ENCODE assay signal across 1 cellular context in the genomic region with DNA sequence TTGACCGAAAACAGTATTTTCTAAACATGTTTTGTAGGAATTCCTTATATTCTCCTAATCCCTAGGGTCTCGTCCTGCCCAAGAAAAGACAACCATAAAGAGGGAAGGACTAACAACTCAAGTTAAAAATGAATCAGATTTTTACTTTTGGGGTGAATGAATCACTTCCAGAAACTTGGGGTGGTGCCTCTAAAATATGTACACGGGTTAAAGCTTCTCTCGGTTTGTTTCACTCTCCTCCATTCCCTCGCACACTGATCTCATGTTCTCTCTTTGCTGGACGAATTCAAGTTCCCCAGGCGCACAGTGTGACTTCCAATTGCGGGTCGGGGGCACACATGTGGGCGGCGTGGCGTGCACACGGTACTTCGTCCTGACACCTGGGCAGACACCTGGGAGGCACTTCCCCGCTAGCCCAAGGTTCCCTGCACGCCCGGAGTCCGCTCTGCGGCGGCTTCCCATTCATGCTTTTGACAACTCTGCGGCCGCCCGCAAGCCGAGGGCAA.
TF ChIP-seq lines count a peak whose summit lies in the region.

No MANE protein-coding gene starts in this region.

TF ChIP-seq in HepG2, 621 proteins besides CTCF, POLR2A, EP300 and RAD21 (continued from another document and continues in another):
- TF ChIP-seq CEBPZ (IDR thresholded peaks at IDR 0.05; ENCODE audit: low read length) (no peak), AGO2 (optimal IDR thresholded peaks at IDR 0.05; ENCODE audit: low read depth, low read length) (no peak), DMAP1 (CRISPR knock-in tag; IDR thresholded peaks at IDR 0.05) (no peak; the same call in 1 of the 2 replicates), HDAC2 (CRISPR knock-in tag; IDR thresholded peaks at IDR 0.05) (peak; percentile 21; the same call in 1 of the 2 replicates), NAIF1 (CRISPR knock-in tag; IDR thresholded peaks at IDR 0.05; ENCODE audit: borderline replicate concordance) (no peak), ZNF660 (CRISPR knock-in tag; IDR thresholded peaks at IDR 0.05; ENCODE audit: borderline replicate concordance, low read depth) (0 out of 2 replicates have a peak, but pooled peaks have one; percentile 48), ZNF414 (CRISPR knock-in tag; IDR thresholded peaks at IDR 0.05) (no peak), ZNF34 (CRISPR knock-in tag; IDR thresholded peaks at IDR 0.05; ENCODE audit: borderline replicate concordance) (no peak), TRIM22 (IDR thresholded peaks at IDR 0.05) (no peak), CBX1 (IDR thresholded peaks at IDR 0.05; ENCODE audit: low read depth) (no peak), KLF13 (CRISPR knock-in tag; IDR thresholded peaks at IDR 0.05) (no peak), ZBTB20 (CRISPR knock-in tag; IDR thresholded peaks at IDR 0.05; ENCODE audit: borderline replicate concordance, low read depth) (peak; percentile 28; the same call in 1 of the 2 replicates), SMYD3 (CRISPR knock-in tag; IDR thresholded peaks at IDR 0.05) (no peak), ZNF256 (CRISPR knock-in tag; conservative IDR thresholded peaks at IDR 0.05) (no peak), NR2F2 (IDR thresholded peaks at IDR 0.05; ENCODE audit: borderline replicate concordance, low read depth) (no peak), CSRNP1 (CRISPR knock-in tag; IDR thresholded peaks at IDR 0.05) (no peak), ZMYM2 (CRISPR knock-in tag; IDR thresholded peaks at IDR 0.05) (no peak), DPF2 (CRISPR knock-in tag; IDR thresholded peaks at IDR 0.05; ENCODE audit: borderline replicate concordance, low read depth) (no peak), ZNF781 (CRISPR knock-in tag; IDR thresholded peaks at IDR 0.05; ENCODE audit: borderline replicate concordance, not compliant biosample characterization) (peak; percentile 35), ZSCAN22 (CRISPR knock-in tag; IDR thresholded peaks at IDR 0.05) (no peak), DNMT3B (CRISPR knock-in tag; conservative IDR thresholded peaks at IDR 0.05) (no peak), ZC3H13 (CRISPR knock-in tag; IDR thresholded peaks at IDR 0.05) (peak; percentile 61; the same call in 1 of the 2 replicates), GATAD1 (CRISPR knock-in tag; IDR thresholded peaks at IDR 0.05) (no peak), HOXA5 (CRISPR knock-in tag; IDR thresholded peaks at IDR 0.05) (no peak; the same call in 1 of the 2 replicates), FOXP1 (IDR thresholded peaks at IDR 0.05) (no peak), FOXP1 (CRISPR knock-in tag; IDR thresholded peaks at IDR 0.05) (no peak), ZNF724P (CRISPR knock-in tag; IDR thresholded peaks at IDR 0.05; ENCODE audit: borderline replicate concordance) (no peak), ZNF460 (CRISPR knock-in tag; IDR thresholded peaks at IDR 0.05; ENCODE audit: borderline replicate concordance) (0 out of 2 replicates have a peak, but pooled peaks have one; percentile 42), ZSCAN9 (CRISPR knock-in tag; IDR thresholded peaks at IDR 0.05; ENCODE audit: borderline replicate concordance) (peak; percentile 25; the same call in 1 of the 2 replicates), KAT7 (CRISPR knock-in tag; IDR thresholded peaks at IDR 0.05; ENCODE audit: borderline replicate concordance) (no peak; the same call in 1 of the 2 replicates), ZNF552 (CRISPR knock-in tag; IDR thresholded peaks at IDR 0.05; ENCODE audit: borderline replicate concordance) (no peak), HMGA1 (CRISPR knock-in tag; conservative IDR thresholded peaks at IDR 0.05) (no peak), SP140L (CRISPR knock-in tag; IDR thresholded peaks at IDR 0.05; ENCODE audit: borderline replicate concordance) (no peak), SP4 (CRISPR knock-in tag; IDR thresholded peaks at IDR 0.05) (no peak), ZNF207 (IDR thresholded peaks at IDR 0.05; ENCODE audit: borderline replicate concordance) (no peak), ARHGAP35 (CRISPR knock-in tag; IDR thresholded peaks at IDR 0.05; ENCODE audit: borderline replicate concordance) (no peak), TGIF2 (CRISPR knock-in tag; IDR thresholded peaks at IDR 0.05) (0 out of 2 replicates have a peak, but pooled peaks have one; percentile 26), MYNN (CRISPR knock-in tag; IDR thresholded peaks at IDR 0.05; ENCODE audit: low read depth) (no peak), SNAI1 (CRISPR knock-in tag; IDR thresholded peaks at IDR 0.05; ENCODE audit: borderline replicate concordance) (0 out of 2 replicates have a peak, but pooled peaks have one; percentile 10), WIZ (CRISPR knock-in tag; IDR thresholded peaks at IDR 0.05) (no peak)
- TF ChIP-seq, protein P1, sequence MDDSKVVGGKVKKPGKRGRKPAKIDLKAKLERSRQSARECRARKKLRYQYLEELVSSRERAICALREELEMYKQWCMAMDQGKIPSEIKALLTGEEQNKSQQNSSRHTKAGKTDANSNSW (CRISPR knock-in tag; IDR thresholded peaks at IDR 0.05; ENCODE audit: borderline replicate concordance) = no peak
- TF ChIP-seq, protein P2, sequence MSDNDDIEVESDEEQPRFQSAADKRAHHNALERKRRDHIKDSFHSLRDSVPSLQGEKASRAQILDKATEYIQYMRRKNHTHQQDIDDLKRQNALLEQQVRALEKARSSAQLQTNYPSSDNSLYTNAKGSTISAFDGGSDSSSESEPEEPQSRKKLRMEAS (IDR thresholded peaks at IDR 0.05) = peak; percentile 70
- TF ChIP-seq, protein P3, sequence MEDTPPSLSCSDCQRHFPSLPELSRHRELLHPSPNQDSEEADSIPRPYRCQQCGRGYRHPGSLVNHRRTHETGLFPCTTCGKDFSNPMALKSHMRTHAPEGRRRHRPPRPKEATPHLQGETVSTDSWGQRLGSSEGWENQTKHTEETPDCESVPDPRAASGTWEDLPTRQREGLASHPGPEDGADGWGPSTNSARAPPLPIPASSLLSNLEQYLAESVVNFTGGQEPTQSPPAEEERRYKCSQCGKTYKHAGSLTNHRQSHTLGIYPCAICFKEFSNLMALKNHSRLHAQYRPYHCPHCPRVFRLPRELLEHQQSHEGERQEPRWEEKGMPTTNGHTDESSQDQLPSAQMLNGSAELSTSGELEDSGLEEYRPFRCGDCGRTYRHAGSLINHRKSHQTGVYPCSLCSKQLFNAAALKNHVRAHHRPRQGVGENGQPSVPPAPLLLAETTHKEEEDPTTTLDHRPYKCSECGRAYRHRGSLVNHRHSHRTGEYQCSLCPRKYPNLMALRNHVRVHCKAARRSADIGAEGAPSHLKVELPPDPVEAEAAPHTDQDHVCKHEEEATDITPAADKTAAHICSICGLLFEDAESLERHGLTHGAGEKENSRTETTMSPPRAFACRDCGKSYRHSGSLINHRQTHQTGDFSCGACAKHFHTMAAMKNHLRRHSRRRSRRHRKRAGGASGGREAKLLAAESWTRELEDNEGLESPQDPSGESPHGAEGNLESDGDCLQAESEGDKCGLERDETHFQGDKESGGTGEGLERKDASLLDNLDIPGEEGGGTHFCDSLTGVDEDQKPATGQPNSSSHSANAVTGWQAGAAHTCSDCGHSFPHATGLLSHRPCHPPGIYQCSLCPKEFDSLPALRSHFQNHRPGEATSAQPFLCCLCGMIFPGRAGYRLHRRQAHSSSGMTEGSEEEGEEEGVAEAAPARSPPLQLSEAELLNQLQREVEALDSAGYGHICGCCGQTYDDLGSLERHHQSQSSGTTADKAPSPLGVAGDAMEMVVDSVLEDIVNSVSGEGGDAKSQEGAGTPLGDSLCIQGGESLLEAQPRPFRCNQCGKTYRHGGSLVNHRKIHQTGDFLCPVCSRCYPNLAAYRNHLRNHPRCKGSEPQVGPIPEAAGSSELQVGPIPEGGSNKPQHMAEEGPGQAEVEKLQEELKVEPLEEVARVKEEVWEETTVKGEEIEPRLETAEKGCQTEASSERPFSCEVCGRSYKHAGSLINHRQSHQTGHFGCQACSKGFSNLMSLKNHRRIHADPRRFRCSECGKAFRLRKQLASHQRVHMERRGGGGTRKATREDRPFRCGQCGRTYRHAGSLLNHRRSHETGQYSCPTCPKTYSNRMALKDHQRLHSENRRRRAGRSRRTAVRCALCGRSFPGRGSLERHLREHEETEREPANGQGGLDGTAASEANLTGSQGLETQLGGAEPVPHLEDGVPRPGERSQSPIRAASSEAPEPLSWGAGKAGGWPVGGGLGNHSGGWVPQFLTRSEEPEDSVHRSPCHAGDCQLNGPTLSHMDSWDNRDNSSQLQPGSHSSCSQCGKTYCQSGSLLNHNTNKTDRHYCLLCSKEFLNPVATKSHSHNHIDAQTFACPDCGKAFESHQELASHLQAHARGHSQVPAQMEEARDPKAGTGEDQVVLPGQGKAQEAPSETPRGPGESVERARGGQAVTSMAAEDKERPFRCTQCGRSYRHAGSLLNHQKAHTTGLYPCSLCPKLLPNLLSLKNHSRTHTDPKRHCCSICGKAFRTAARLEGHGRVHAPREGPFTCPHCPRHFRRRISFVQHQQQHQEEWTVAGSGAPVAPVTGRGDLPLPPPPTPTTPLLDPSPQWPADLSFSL (CRISPR knock-in tag; IDR thresholded peaks at IDR 0.05) = no peak
- TF ChIP-seq, protein P4, sequence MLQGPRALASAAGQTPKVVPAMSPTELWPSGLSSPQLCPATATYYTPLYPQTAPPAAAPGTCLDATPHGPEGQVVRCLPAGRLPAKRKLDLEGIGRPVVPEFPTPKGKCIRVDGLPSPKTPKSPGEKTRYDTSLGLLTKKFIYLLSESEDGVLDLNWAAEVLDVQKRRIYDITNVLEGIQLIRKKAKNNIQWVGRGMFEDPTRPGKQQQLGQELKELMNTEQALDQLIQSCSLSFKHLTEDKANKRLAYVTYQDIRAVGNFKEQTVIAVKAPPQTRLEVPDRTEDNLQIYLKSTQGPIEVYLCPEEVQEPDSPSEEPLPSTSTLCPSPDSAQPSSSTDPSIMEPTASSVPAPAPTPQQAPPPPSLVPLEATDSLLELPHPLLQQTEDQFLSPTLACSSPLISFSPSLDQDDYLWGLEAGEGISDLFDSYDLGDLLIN (CRISPR knock-in tag; IDR thresholded peaks at IDR 0.05; ENCODE audit: borderline replicate concordance) = no peak
